ENCODE assay signal across 8 cellular contexts in the genomic region with DNA sequence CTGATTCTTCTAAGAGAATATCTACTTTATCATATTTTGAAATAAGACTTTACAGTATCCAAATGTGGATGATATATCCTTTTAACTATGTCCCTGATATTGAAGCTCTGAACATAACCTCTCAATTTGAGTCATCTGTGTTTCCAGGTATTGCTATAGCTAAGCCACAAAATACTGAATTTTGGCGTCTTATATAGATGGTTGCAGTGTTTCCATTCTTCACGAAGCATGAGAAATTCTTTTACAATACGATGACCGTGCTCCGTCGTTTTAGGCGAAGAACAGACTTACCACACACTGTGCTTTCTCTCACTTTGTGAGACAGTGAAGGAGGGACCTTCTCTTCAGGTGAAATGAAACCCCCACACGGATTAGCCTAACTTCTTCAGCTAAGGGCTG. TPM values are rescaled to one million over a fixed set of nuclear protein-coding genes. Genes with fewer than 3 reads are reported as not detected.
DNase-seq lines count a peak whose midpoint lies in the region; ATAC-seq and TF ChIP-seq lines count a peak whose summit lies in the region.

No MANE protein-coding gene starts in this region.

- peaks cover 0 to 1% (median 0%) of the 10 kb centered on the region in 7 donors for H3K9me3 Mint-ChIP-seq in CD4-positive, CD25-positive, alpha-beta regulatory T cell
- H3K9me3 Mint-ChIP-seq in brain, result no peaks in the 10 kb centered on the region

- H3K4me2 ChIP-seq in MM.1S (ENCODE audit: low read depth, low read length) (peak overlapping the region; percentile 100), osteoblast (ENCODE audit: insufficient read depth, low read length) (peak overlapping the region; percentile 51)

- peak overlapping the region; percentile 87 to 95 (median 93) for H3K4me3 Mint-ChIP-seq in CD4-positive, CD25-positive, alpha-beta regulatory T cell
- peak overlapping the region in 1 of 5 experiments; percentile 33 for H3K4me3 Mint-ChIP-seq in brain

- intact Hi-C loops in left colon (cut with DNase I, micrococcal nuclease), result loop anchor here (10.0 kb wide), 1 partner anchor 72 kb away; no protein-coding TSS in a partner anchor
- intact Hi-C loops in vagina (cut with DNase I), result no loop called here

- peaks cover 26% of the 10 kb centered on the region for H3F3A ChIP-seq in MM.1S (ENCODE audit: insufficient read depth, low read length)

- H3K4me1 ChIP-seq in CD4-positive, CD25-positive, alpha-beta regulatory T cell (ENCODE audit: control insufficient read depth, insufficient read depth, low read length, poor library complexity, severe bottlenecking), result peaks cover 32% of the 10 kb centered on the region
- H3K4me1 ChIP-seq in MM.1S (ENCODE audit: low read length) (peaks cover 28% of the 10 kb centered on the region), osteoblast (ENCODE audit: insufficient read depth, low read length) (peaks cover 47% of the 10 kb centered on the region), vagina (peaks cover 59% of the 10 kb centered on the region)

- H3K79me2 ChIP-seq in MM.1S (ENCODE audit: low read length) (no peaks in the 10 kb centered on the region), osteoblast (ENCODE audit: insufficient read depth, low read length) (peaks cover 20% of the 10 kb centered on the region)

- DNase-seq in CD4-positive, CD25-positive, alpha-beta regulatory T cell, result peak in 1 of 3 donors; percentile 25
- no peak for DNase-seq in MM.1S
- DNase-seq in osteoblast (ENCODE audit: insufficient read length, low spot score, missing footprints), result no peak
- DNase-seq in left colon, result no peak
- no peak for DNase-seq in vagina (ENCODE audit: extremely low spot score in 2 of 2)
- no peak for DNase-seq in inferior parietal cortex (ENCODE audit: extremely low spot score)

- TF ChIP-seq CTCF in MM.1S (IDR thresholded peaks at IDR 0.05; ENCODE audit: low read length) (no peak), brain (conservative IDR thresholded peaks at IDR 0.05) (no peak), osteoblast (IDR thresholded peaks at IDR 0.05; ENCODE audit: extremely low read depth, low read depth, low read length) (no peak), vagina (IDR thresholded peaks at IDR 0.05) (no peak)

- H3K27me3 Mint-ChIP-seq in CD4-positive, CD25-positive, alpha-beta regulatory T cell, result peaks cover 10% of the 10 kb centered on the region
- no peaks in the 10 kb centered on the region for H3K27me3 Mint-ChIP-seq in brain

- ATAC-seq in CD4-positive, CD25-positive, alpha-beta regulatory T cell (ENCODE audit: low read depth in 2 of 2), result no peak
- ATAC-seq in left colon, result no peak
- ATAC-seq in HG02763 (IDR thresholded peaks at IDR 0.05; ENCODE audit: unreplicated experiment), result no peak

- H3K9me2 ChIP-seq in MM.1S (replicated peaks; ENCODE audit: insufficient read depth, low read length), result no peaks in the 10 kb centered on the region

- peak overlapping the region; percentile 99 for H3K27ac Mint-ChIP-seq in CD4-positive, CD25-positive, alpha-beta regulatory T cell
- peak overlapping the region in 3 of 5 experiments; percentile 16 to 52 (median 43) for H3K27ac Mint-ChIP-seq in brain

- H3K9me3 ChIP-seq in CD4-positive, CD25-positive, alpha-beta regulatory T cell (ENCODE audit: control insufficient read depth in 2 of 2, low read length in 2 of 2), result no peaks in the 10 kb centered on the region
- H3K9me3 ChIP-seq in MM.1S (replicated peaks; ENCODE audit: insufficient read depth, low read length) (no peaks in the 10 kb centered on the region), osteoblast (ENCODE audit: low read depth, low read length) (no peaks in the 10 kb centered on the region), vagina (no peaks in the 10 kb centered on the region)

- peak overlapping the region; percentile 80; the same call in 1 of the 2 replicates for H2AFZ ChIP-seq in MM.1S (ENCODE audit: low read length)
- no peak overlapping the region for H2AFZ ChIP-seq in osteoblast (ENCODE audit: low read length)

- peaks cover 8 to 44% (median 37%) of the 10 kb centered on the region in 4 donors for H3K4me1 Mint-ChIP-seq in CD4-positive, CD25-positive, alpha-beta regulatory T cell
- peaks cover 97% of the 10 kb centered on the region for H3K4me1 Mint-ChIP-seq in brain

- peak overlapping the region; percentile 88; the same call in 1 of the 2 replicates for H3K9ac ChIP-seq in MM.1S (ENCODE audit: low read length)

- no peaks in the 10 kb centered on the region for H3K36me3 ChIP-seq in CD4-positive, CD25-positive, alpha-beta regulatory T cell (ENCODE audit: control insufficient read depth, insufficient read depth, low read length)
- no peaks in the 10 kb centered on the region for H3K36me3 ChIP-seq in MM.1S (replicated peaks; ENCODE audit: insufficient read depth, low read length)
- peaks cover 4% of the 10 kb centered on the region for H3K36me3 ChIP-seq in osteoblast (ENCODE audit: insufficient read depth, low read length)
- no peaks in the 10 kb centered on the region for H3K36me3 ChIP-seq in vagina

- no peak for TF ChIP-seq POLR2A in vagina (IDR thresholded peaks at IDR 0.05)

- no peaks in the 10 kb centered on the region for H4K20me1 ChIP-seq in MM.1S (ENCODE audit: insufficient read depth, low read length)
- H4K20me1 ChIP-seq in osteoblast (ENCODE audit: insufficient read depth, low read length), result no peaks in the 10 kb centered on the region

- H3K27ac ChIP-seq in CD4-positive, CD25-positive, alpha-beta regulatory T cell (ENCODE audit: insufficient read depth, low read length, poor library complexity, severe bottlenecking), result peak overlapping the region; percentile 97
- H3K27ac ChIP-seq in MM.1S (ENCODE audit: low read length) (no peak overlapping the region), osteoblast (ENCODE audit: low read depth, low read length) (no peak overlapping the region), vagina (no peak overlapping the region)

- peak overlapping the region; percentile 81 for H3K4me3 ChIP-seq in CD4-positive, CD25-positive, alpha-beta regulatory T cell (ENCODE audit: low read depth, low read length)
- H3K4me3 ChIP-seq in MM.1S (ENCODE audit: low read length) (peak overlapping the region; percentile 70), osteoblast (ENCODE audit: insufficient read depth, low read length) (no peak overlapping the region), vagina (no peak overlapping the region)

- H3K36me3 Mint-ChIP-seq in CD4-positive, CD25-positive, alpha-beta regulatory T cell, result no peaks in the 10 kb centered on the region
- no peaks in the 10 kb centered on the region for H3K36me3 Mint-ChIP-seq in brain

- H3K27me3 ChIP-seq in CD4-positive, CD25-positive, alpha-beta regulatory T cell (ENCODE audit: control insufficient read depth, insufficient read depth, low read length), result no peaks in the 10 kb centered on the region
- H3K27me3 ChIP-seq in MM.1S (replicated peaks; ENCODE audit: insufficient read depth, low read length), result no peaks in the 10 kb centered on the region
- no peaks in the 10 kb centered on the region for H3K27me3 ChIP-seq in osteoblast (ENCODE audit: insufficient read depth, low read length)
- no peaks in the 10 kb centered on the region for H3K27me3 ChIP-seq in vagina

RNA-seq across cellular contexts. Expression of gene LRRFIP1, which starts 45.3 kb away (rescaled TPM):
- total RNA-seq in CD4-positive, CD25-positive, alpha-beta regulatory T cell, result 183 TPM
- polyA plus RNA-seq in CD4-positive, CD25-positive, alpha-beta regulatory T cell, result 100 to 1,000 TPM in 1 of 4 donors, 10 to 100 TPM in 3; 69.4 to 107 (median 77.1) TPM
- 63.1 TPM for polyA plus RNA-seq in brain (ENCODE audit: insufficient read depth, low read depth, low replicate concordance)
- 48.3 and 51.8 TPM in 2 replicates for total RNA-seq in osteoblast
- 100 to 1,000 TPM; 121 to 123 TPM for total RNA-seq in left colon
- 132 TPM for total RNA-seq in vagina

Comparison
In these comparisons a context has a peak if more than half of its experiments do, and no peak if none do; other contexts are left out.
1. H3K4me3 ChIP-seq: peak in CD4-positive, CD25-positive, alpha-beta regulatory T cell (single experiment) and MM.1S (single experiment); none in osteoblast (single experiment) and vagina (0 of 2).